Comparison of ENCODE assay signal across 8 cellular contexts in the genomic region with DNA sequence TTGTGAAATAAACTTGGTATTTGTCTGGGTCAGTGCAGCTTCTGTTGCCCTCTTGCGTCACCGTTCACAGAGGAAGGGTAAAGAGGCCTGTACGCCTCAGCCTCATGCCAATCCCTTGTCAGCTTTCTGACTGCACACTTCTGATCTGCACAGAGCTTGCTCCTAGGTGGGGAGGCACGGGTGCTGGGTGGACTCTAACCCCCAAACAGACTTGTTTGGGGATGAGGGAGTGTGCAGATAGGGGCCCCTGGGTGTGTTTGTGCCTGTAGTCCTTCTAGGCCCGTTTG. TPM values are rescaled to one million over a fixed set of nuclear protein-coding genes. Genes with fewer than 3 reads are reported as not detected.
A peak's percentile ranks its signal among the peaks of the same experiment; 100 is the strongest.
DNase-seq lines count a peak whose midpoint lies in the region; ATAC-seq and TF ChIP-seq lines count a peak whose summit lies in the region.

No MANE protein-coding gene starts in this region.

- H3K4me1 ChIP-seq in BE2C = no peaks in the 10 kb centered on the region
- H3K4me1 ChIP-seq in naive thymus-derived CD4-positive, alpha-beta T cell (ENCODE audit: control insufficient read depth in 2 of 2, insufficient read depth in 2 of 2, low read length in 2 of 2) = peaks cover 21 to 23% of the 10 kb centered on the region in 2 donors

- no peak for ATAC-seq in naive thymus-derived CD4-positive, alpha-beta T cell

- H3K36me3 Mint-ChIP-seq in IgD-negative memory B cell = peaks cover 9% of the 10 kb centered on the region
- H3K36me3 Mint-ChIP-seq in naive thymus-derived CD4-positive, alpha-beta T cell = peaks cover 12 to 22% (median 20%) of the 10 kb centered on the region in 5 donors

- intact Hi-C loops in naive thymus-derived CD4-positive, alpha-beta T cell (cut with micrococcal nuclease) = loop anchor here (5.0 to 10.0 kb wide), 5 partner anchors 273 to 1707 kb away; a partner anchor contains a TSS

- H3K36me3 ChIP-seq in BE2C = peaks cover 8% of the 10 kb centered on the region
- H3K36me3 ChIP-seq in naive thymus-derived CD4-positive, alpha-beta T cell (ENCODE audit: control insufficient read depth in 2 of 3, insufficient read depth in 3 of 3, low read length in 3 of 3) = peaks cover 0 to 32% (median 11%) of the 10 kb centered on the region in 3 experiments

- H3K27me3 ChIP-seq in BE2C = no peaks in the 10 kb centered on the region
- H3K27me3 ChIP-seq in naive thymus-derived CD4-positive, alpha-beta T cell (ENCODE audit: control insufficient read depth in 2 of 2, insufficient read depth in 2 of 2, low read length in 2 of 2) = peaks cover 0 to 7% of the 10 kb centered on the region in 2 donors

- no peaks in the 10 kb centered on the region for H3K9me3 ChIP-seq in BE2C
- H3K9me3 ChIP-seq in naive thymus-derived CD4-positive, alpha-beta T cell (ENCODE audit: control insufficient read depth in 2 of 3, low read length in 3 of 3) = no peaks in the 10 kb centered on the region

- H3K4me3 ChIP-seq in BE2C (ENCODE audit: low read depth, low read length) = peak overlapping the region; percentile 62
- H3K4me3 ChIP-seq in astrocyte of the spinal cord (ENCODE audit: low read depth, low read length) = peak overlapping the region; percentile 59
- no peak overlapping the region for H3K4me3 ChIP-seq in naive thymus-derived CD4-positive, alpha-beta T cell (ENCODE audit: low read length)

- H3K9me3 Mint-ChIP-seq in IgD-negative memory B cell = no peaks in the 10 kb centered on the region
- peaks cover 0 to 1% (median 0%) of the 10 kb centered on the region in 11 donors for H3K9me3 Mint-ChIP-seq in naive thymus-derived CD4-positive, alpha-beta T cell

- peaks cover 22 to 46% (median 25%) of the 10 kb centered on the region in 3 donors for H3K4me1 Mint-ChIP-seq in IgD-negative memory B cell
- H3K4me1 Mint-ChIP-seq in naive thymus-derived CD4-positive, alpha-beta T cell = peaks cover 38 to 59% (median 48%) of the 10 kb centered on the region in 7 donors

- peak overlapping the region in 2 of 3 donors; percentile 31 to 95 for H3K27ac Mint-ChIP-seq in IgD-negative memory B cell
- H3K27ac Mint-ChIP-seq in naive thymus-derived CD4-positive, alpha-beta T cell = no peak overlapping the region

- in situ Hi-C loops in astrocyte of the spinal cord (cut with HindIII; ENCODE audit: low sequenced_read_pairs) = no loop called here

- peak overlapping the region; percentile 15 to 95 (median 87) for H3K4me3 Mint-ChIP-seq in IgD-negative memory B cell
- H3K4me3 Mint-ChIP-seq in naive thymus-derived CD4-positive, alpha-beta T cell = peak overlapping the region; percentile 55 to 96 (median 76)

- H3K27ac ChIP-seq in naive thymus-derived CD4-positive, alpha-beta T cell (ENCODE audit: low read depth, low read length) = no peak overlapping the region

- CTCF ChIA-PET in naive thymus-derived CD4-positive, alpha-beta T cell (lab: Charles Lee) = interaction anchor here (0.6 kb wide), 1 partner anchor 113 kb away, joined by 3 read pairs; no protein-coding TSS in a partner anchor
- CTCF ChIA-PET in HEK293T (lab: Yijun Ruan, JAX) = interaction anchor here (0.6 to 1.1 kb wide), 3 partner anchors 15 to 43 kb away, joined by 3 read pairs; no protein-coding TSS in a partner anchor

- POLR2A ChIA-PET in naive thymus-derived CD4-positive, alpha-beta T cell (lab: Charles Lee) = interaction anchor here (1.0 kb wide), 1 partner anchor 11 kb away, joined by 3 read pairs; no protein-coding TSS in a partner anchor
- POLR2A ChIA-PET in HEK293T (lab: Yijun Ruan, JAX) = interaction anchor here (0.9 to 2.2 kb wide), 5 partner anchors 11 to 71 kb away, joined by 3 to 7 read pairs (median 5); a partner anchor contains a TSS

- TF ChIP-seq CTCF in BE2C (IDR thresholded peaks at IDR 0.05; ENCODE audit: low read depth, low read length) = no peak
- no peak for TF ChIP-seq CTCF in astrocyte of the spinal cord (IDR thresholded peaks at IDR 0.05; ENCODE audit: low read depth, low read length)

- H3K27me3 Mint-ChIP-seq in IgD-negative memory B cell = peaks cover 3% of the 10 kb centered on the region
- H3K27me3 Mint-ChIP-seq in naive thymus-derived CD4-positive, alpha-beta T cell = peaks cover 0 to 15% (median 6%) of the 10 kb centered on the region in 5 donors

- DNase-seq in BE2C = no peak
- DNase-seq in astrocyte of the spinal cord (ENCODE audit: low read depth, low spot score) = no peak
- DNase-seq in naive thymus-derived CD4-positive, alpha-beta T cell = no peak
- DNase-seq in DMS79 treated with DMSO at 0.1 percent for 48 hours (lab: John Stamatoyannopoulos, UW) = no peak
- DNase-seq in HEK293T (ENCODE audit: extremely low spot score) = no peak
- no peak for DNase-seq in NCI-H2029 treated with DMSO at 0.1 percent for 48 hours (lab: John Stamatoyannopoulos, UW)
- no peak for DNase-seq in DMS153 (lab: John Stamatoyannopoulos, UW)

TF ChIP-seq in HEK293T, 16 proteins besides CTCF, POLR2A, EP300 and RAD21:
- TF ChIP-seq NFRKB (IDR thresholded peaks at IDR 0.05) (no peak), ZNF384 (IDR thresholded peaks at IDR 0.05) (no peak), L3MBTL2 (conservative IDR thresholded peaks at IDR 0.05) (no peak), HDGF (IDR thresholded peaks at IDR 0.05; ENCODE audit: borderline replicate concordance) (no peak), ELF4 (IDR thresholded peaks at IDR 0.05) (no peak)

RNA-seq across cellular contexts. Expression of a gene that starts 0.8 kb away (rescaled TPM):
- 49.7 TPM for polyA plus RNA-seq in BE2C (2012; ENCODE audit: insufficient read depth, insufficient read length, low read depth)
- 1.0 TPM for polyA plus RNA-seq in IgD-negative memory B cell
- total RNA-seq in naive thymus-derived CD4-positive, alpha-beta T cell = 10 to 100 TPM in 1 of 5 experiments, 1 to 10 TPM in 2, under 1 TPM in 2; 0.49 to 16.9 (median 1.6) TPM
- not detected for polyA plus RNA-seq in naive thymus-derived CD4-positive, alpha-beta T cell

RNA-seq across cellular contexts. Expression of a gene that starts 3.4 kb away (rescaled TPM):
- polyA plus RNA-seq in BE2C (2012; ENCODE audit: insufficient read depth, insufficient read length, low read depth) = 402 TPM
- 261 TPM for polyA plus RNA-seq in IgD-negative memory B cell
- 100 to 1,000 TPM in 2 of 5 experiments, 10 to 100 TPM in 3; 47.3 to 152 (median 69.3) TPM for total RNA-seq in naive thymus-derived CD4-positive, alpha-beta T cell
- 100 to 1,000 TPM; 147 to 166 TPM for polyA plus RNA-seq in naive thymus-derived CD4-positive, alpha-beta T cell

RNA-seq across cellular contexts. Expression of a gene that starts 8.4 kb away (rescaled TPM):
- polyA plus RNA-seq in BE2C (2012; ENCODE audit: insufficient read depth, insufficient read length, low read depth) = 116 TPM
- polyA plus RNA-seq in IgD-negative memory B cell = 38.4 TPM
- total RNA-seq in naive thymus-derived CD4-positive, alpha-beta T cell = 10 to 100 TPM; 21.3 to 40.1 (median 29.4) TPM
- 10 to 100 TPM; 29.4 to 40.9 TPM for polyA plus RNA-seq in naive thymus-derived CD4-positive, alpha-beta T cell

RNA-seq across cellular contexts. Expression of a gene that starts 13.2 kb away (rescaled TPM):
- polyA plus RNA-seq in BE2C (2012; ENCODE audit: insufficient read depth, insufficient read length, low read depth) = 2.0 TPM
- polyA plus RNA-seq in IgD-negative memory B cell = 5.3 TPM
- 1 to 10 TPM in 4 of 5 experiments, under 1 TPM in 1; 0.40 to 2.9 (median 1.6) TPM for total RNA-seq in naive thymus-derived CD4-positive, alpha-beta T cell
- under 1 TPM in 1 of 2 donors, not detected in 1; 0.41 TPM for polyA plus RNA-seq in naive thymus-derived CD4-positive, alpha-beta T cell

RNA-seq across cellular contexts. Expression of a gene that starts 31.5 kb away (rescaled TPM):
- 17.4 TPM for polyA plus RNA-seq in BE2C (2012; ENCODE audit: insufficient read depth, insufficient read length, low read depth)
- 14.9 TPM for polyA plus RNA-seq in IgD-negative memory B cell
- total RNA-seq in naive thymus-derived CD4-positive, alpha-beta T cell = 10 to 100 TPM; 10.1 to 32.3 (median 17.0) TPM
- polyA plus RNA-seq in naive thymus-derived CD4-positive, alpha-beta T cell = 10 to 100 TPM; 13.0 to 15.2 TPM

Comparison
In these comparisons a context has a peak if more than half of its experiments do, and no peak if none do; other contexts are left out.
1. H3K27ac Mint-ChIP-seq: peak in IgD-negative memory B cell (2 of 3); none in naive thymus-derived CD4-positive, alpha-beta T cell (0 of 9).